Comparison of ENCODE assay signal across 12 cellular contexts in the genomic region with DNA sequence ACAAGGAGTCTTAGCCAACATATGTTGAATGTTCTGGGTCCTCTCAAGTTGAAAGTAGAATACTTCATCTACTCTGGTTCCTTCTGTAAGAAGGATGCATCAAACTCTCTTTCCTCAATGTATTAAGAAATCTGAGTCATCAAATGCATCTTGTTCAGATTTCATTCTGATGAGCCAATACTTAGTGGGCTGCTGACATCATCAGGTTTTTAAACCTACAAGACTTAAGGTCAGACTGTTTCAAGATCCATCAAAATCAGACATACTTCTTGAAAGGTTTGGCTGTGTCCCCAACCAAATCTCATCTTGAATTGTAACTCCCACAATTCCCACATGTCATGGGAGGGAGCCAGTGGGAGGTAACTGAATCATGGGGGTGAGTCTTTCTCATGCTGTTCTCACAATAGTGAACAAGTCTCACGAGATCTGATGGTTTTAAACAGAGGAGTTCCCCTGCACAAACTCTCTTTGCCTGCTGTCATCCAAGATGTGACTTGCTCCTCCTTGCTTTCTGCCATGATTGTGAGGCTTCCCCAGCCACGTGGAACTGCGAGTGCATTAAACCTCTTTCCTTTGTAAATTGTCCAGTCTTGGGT.
DNase-seq lines count a peak whose midpoint lies in the region; TF ChIP-seq lines count a peak whose summit lies in the region.
"Had no signal": no experiment of that assay in that cellular context is flagged by ENCODE, and none has a peak within 500 bp of the region (broad histone marks: within the 10 kb centered on the region; RNA-seq: fewer than 3 reads in every experiment).

No MANE protein-coding gene starts in this region.

- peaks cover 18% of the 10 kb centered on the region for H3K4me1 Mint-ChIP-seq in activated T-helper 2 cell treated with anti-CD3 and anti-CD28 coated beads, Interferon-gamma antibody, Interleukin-2, Interleukin-4, amounts not matched to agents 10 μg/mL and 5 μg/mL and 100 μg/mL, durations not matched to agents 14 hours and 24 hours and 36 hours (ENCODE audit: low read depth)
- no peaks in the 10 kb centered on the region for H3K4me1 Mint-ChIP-seq in progenitor cell of endocrine pancreas (ENCODE audit: low read depth)

- no peak overlapping the region for H3K27ac ChIP-seq in right atrium auricular region

- no peaks in the 10 kb centered on the region for H3K36me3 ChIP-seq in right atrium auricular region

- no peaks in the 10 kb centered on the region for H3K9me3 ChIP-seq in right atrium auricular region

- no peaks in the 10 kb centered on the region for H3K4me1 ChIP-seq in right atrium auricular region

- no peaks in the 10 kb centered on the region for H3K27me3 ChIP-seq in right atrium auricular region

- intact Hi-C loops in activated T-helper 2 cell treated with anti-CD3 and anti-CD28 coated beads, Interferon-gamma antibody, Interleukin-2, Interleukin-4, amounts not matched to agents 10 μg/mL and 5 μg/mL and 100 μg/mL, durations not matched to agents 14 hours and 24 hours and 36 hours (cut with micrococcal nuclease), result no loop called here

- H3K36me3 Mint-ChIP-seq in activated T-helper 2 cell treated with anti-CD3 and anti-CD28 coated beads, Interferon-gamma antibody, Interleukin-2, Interleukin-4, amounts not matched to agents 10 μg/mL and 5 μg/mL and 100 μg/mL, durations not matched to agents 14 hours and 24 hours and 36 hours (ENCODE audit: low read depth), result peaks cover 57% of the 10 kb centered on the region
- H3K36me3 Mint-ChIP-seq in progenitor cell of endocrine pancreas (ENCODE audit: insufficient read depth), result peaks cover 18% of the 10 kb centered on the region

- H3K9me3 Mint-ChIP-seq in activated T-helper 2 cell treated with anti-CD3 and anti-CD28 coated beads, Interferon-gamma antibody, Interleukin-2, Interleukin-4, amounts not matched to agents 10 μg/mL and 5 μg/mL and 100 μg/mL, durations not matched to agents 14 hours and 24 hours and 36 hours, result no peaks in the 10 kb centered on the region
- H3K9me3 Mint-ChIP-seq in progenitor cell of endocrine pancreas (ENCODE audit: low read depth), result peaks cover 7% of the 10 kb centered on the region
- H3K9me3 Mint-ChIP-seq: T-helper 2 cell treated with Interferon-gamma antibody and Interleukin-4, amounts not matched to agents 5 μg/mL and 100 μg/mL, for 36 hours had no signal

- DNase-seq in AG20443 (ENCODE audit: low spot score) (peak; percentile 40), HCEC 1CT (peak; percentile 90), glomerular visceral epithelial cell (ENCODE audit: extremely low spot score) (peak; percentile 31), right atrium auricular region (ENCODE audit: low spot score) (no peak), cerebellum (ENCODE audit: low spot score) (no peak), progenitor cell of endocrine pancreas (ENCODE audit: low spot score, unreplicated experiment) (no peak), NCI-H1048 (lab: John Stamatoyannopoulos, UW) (no peak)
- no peak for DNase-seq in activated T-helper 2 cell treated with anti-CD3 and anti-CD28 coated beads, Interferon-gamma antibody, Interleukin-2, Interleukin-4, amounts not matched to agents 10 μg/mL and 5 μg/mL and 100 μg/mL, durations not matched to agents 14 hours and 24 hours and 36 hours (ENCODE audit: low spot score)
- DNase-seq: activated effector memory CD4-positive, alpha-beta T cell treated with anti-CD3 and anti-CD28 coated beads, Interleukin-2, amount 50 U/mL, for 16 hours; DND-41; left ventricle myocardium superior had no signal

- H3K27ac Mint-ChIP-seq in activated T-helper 2 cell treated with anti-CD3 and anti-CD28 coated beads, Interferon-gamma antibody, Interleukin-2, Interleukin-4, amounts not matched to agents 10 μg/mL and 5 μg/mL and 100 μg/mL, durations not matched to agents 14 hours and 24 hours and 36 hours, result peak overlapping the region; percentile 33
- no peak overlapping the region for H3K27ac Mint-ChIP-seq in progenitor cell of endocrine pancreas
- H3K27ac Mint-ChIP-seq: T-helper 2 cell treated with Interferon-gamma antibody and Interleukin-4, amounts not matched to agents 5 μg/mL and 100 μg/mL, for 36 hours had no signal

- H3K4me3 ChIP-seq in right atrium auricular region, result no peak overlapping the region

- no peak for TF ChIP-seq CTCF in right atrium auricular region (IDR thresholded peaks at IDR 0.05)
- TF ChIP-seq CTCF in progenitor cell of endocrine pancreas (IDR thresholded peaks at IDR 0.05; ENCODE audit: unreplicated experiment), result no peak

- H3K27me3 Mint-ChIP-seq in activated T-helper 2 cell treated with anti-CD3 and anti-CD28 coated beads, Interferon-gamma antibody, Interleukin-2, Interleukin-4, amounts not matched to agents 10 μg/mL and 5 μg/mL and 100 μg/mL, durations not matched to agents 14 hours and 24 hours and 36 hours (ENCODE audit: low read depth), result no peaks in the 10 kb centered on the region
- H3K27me3 Mint-ChIP-seq in progenitor cell of endocrine pancreas, result no peaks in the 10 kb centered on the region

- no peak overlapping the region for H3K4me3 Mint-ChIP-seq in activated T-helper 2 cell treated with anti-CD3 and anti-CD28 coated beads, Interferon-gamma antibody, Interleukin-2, Interleukin-4, amounts not matched to agents 10 μg/mL and 5 μg/mL and 100 μg/mL, durations not matched to agents 14 hours and 24 hours and 36 hours (ENCODE audit: low read depth)
- H3K4me3 Mint-ChIP-seq in progenitor cell of endocrine pancreas (ENCODE audit: low read depth), result no peak overlapping the region
- H3K4me3 Mint-ChIP-seq: T-helper 2 cell treated with Interferon-gamma antibody and Interleukin-4, amounts not matched to agents 5 μg/mL and 100 μg/mL, for 36 hours had no signal

Comparison
In these comparisons a context has a peak if more than half of its experiments do, and no peak if none do; other contexts are left out.
1. DNase-seq: peak in AG20443 (single experiment), HCEC 1CT (single experiment) and glomerular visceral epithelial cell (single experiment); none in activated T-helper 2 cell treated with anti-CD3 and anti-CD28 coated beads, Interferon-gamma antibody, Interleukin-2, Interleukin-4, amounts not matched to agents 10 μg/mL and 5 μg/mL and 100 μg/mL, durations not matched to agents 14 hours and 24 hours and 36 hours (single experiment), right atrium auricular region (single experiment), cerebellum (single experiment), progenitor cell of endocrine pancreas (single experiment) and NCI-H1048 (single experiment).